In genomic region chr5:139061856-139062255, GRCh38 we compare ENCODE assay signal across 10 cellular contexts.
DNase-seq lines count a peak whose midpoint lies in the region; ATAC-seq and TF ChIP-seq lines count a peak whose summit lies in the region.
"Had no signal": no experiment of that assay in that cellular context is flagged by ENCODE, and none has a peak within 500 bp of the region (broad histone marks: within the 10 kb centered on the region; RNA-seq: fewer than 3 reads in every experiment).

No MANE protein-coding gene starts in this region.

- H3K4me3 ChIP-seq in cardiac fibroblast (replicated peaks in 1 of 2; ENCODE audit: low read depth in 2 of 2, low read length in 2 of 2) (no peak overlapping the region), body of pancreas (no peak overlapping the region)

- 77 to 78% methylated on average over 4 of the region's 4 CpGs for WGBS in body of pancreas, 2 donors

- H3K36me3 ChIP-seq in body of pancreas (replicated peaks in 1 of 2; ENCODE audit: insufficient read depth in 1 of 2, low read depth in 2 of 2) = no peaks in the 10 kb centered on the region

- ATAC-seq in body of pancreas (no peak), HG02852 (IDR thresholded peaks at IDR 0.05; ENCODE audit: unreplicated experiment) (no peak), HG02885 (IDR thresholded peaks at IDR 0.05; ENCODE audit: poor library complexity, unreplicated experiment) (no peak)

- peak overlapping the region in 2 of 3 experiments; percentile 52 to 82 for H3K27ac Mint-ChIP-seq in nephron
- H3K27ac Mint-ChIP-seq: CD4-positive, alpha-beta T cell had no signal

- no peaks in the 10 kb centered on the region for H3K9me3 Mint-ChIP-seq in nephron
- H3K9me3 Mint-ChIP-seq: CD4-positive, alpha-beta T cell had no signal

- peaks cover 42% of the 10 kb centered on the region for H3K4me1 ChIP-seq in body of pancreas

- no peak overlapping the region for H3K4me3 Mint-ChIP-seq in nephron
- H3K4me3 Mint-ChIP-seq: CD4-positive, alpha-beta T cell had no signal

- DNase-seq in DMS 273 treated with DMSO at 0.1 percent for 48 hours (lab: John Stamatoyannopoulos, UW) (peak; percentile 29), NCI-H187 treated with DMSO at 0.1 percent for 48 hours (lab: John Stamatoyannopoulos, UW) (peak; percentile 43), cardiac fibroblast (ENCODE audit: low read depth in 2 of 2) (peak; percentile 38 to 51), body of pancreas (no peak)
- no peak for DNase-seq in central memory CD4-positive, alpha-beta T cell
- DNase-seq: CD4-positive, alpha-beta T cell; small intestine had no signal

- H3K4me1 Mint-ChIP-seq in nephron = peaks cover 64% of the 10 kb centered on the region

- no peak for TF ChIP-seq POLR2A in body of pancreas (IDR thresholded peaks at IDR 0.05)

- no peaks in the 10 kb centered on the region for H3K27me3 ChIP-seq in body of pancreas

- H3K36me3 Mint-ChIP-seq in nephron (ENCODE audit: low read depth) = peaks cover 13% of the 10 kb centered on the region

- peak overlapping the region in 1 of 4 donors; percentile 48 for H3K27ac ChIP-seq in body of pancreas

- intact Hi-C loops in body of pancreas (cut with DNase I) = no loop called here

- no peaks in the 10 kb centered on the region for H3K9me3 ChIP-seq in body of pancreas

- TF ChIP-seq CTCF in cardiac fibroblast (IDR thresholded peaks at IDR 0.05; ENCODE audit: low read depth, low read length) (no peak), nephron (IDR thresholded peaks at IDR 0.05; ENCODE audit: unreplicated experiment in 3 of 3) (no peak), body of pancreas (IDR thresholded peaks at IDR 0.05) (no peak)

- no peaks in the 10 kb centered on the region for H3K27me3 Mint-ChIP-seq in nephron (ENCODE audit: low read depth)
- H3K27me3 Mint-ChIP-seq: CD4-positive, alpha-beta T cell had no signal

Comparison
In these comparisons a context has a peak if more than half of its experiments do, and no peak if none do; other contexts are left out.
1. DNase-seq: peak in DMS 273 treated with DMSO at 0.1 percent for 48 hours (single experiment), NCI-H187 treated with DMSO at 0.1 percent for 48 hours (single experiment) and cardiac fibroblast (2 of 2); none in central memory CD4-positive, alpha-beta T cell (single experiment) and body of pancreas (0 of 4).